In genomic region chr16:57815987-57816745, GRCh38 we compare ENCODE assay signal across 1 cellular context.
TF ChIP-seq lines count a peak whose summit lies in the region.

No MANE protein-coding gene starts in this region.

TF ChIP-seq in WTC11, 78 proteins besides CTCF, POLR2A, EP300 and RAD21 (continued from another document):
- TF ChIP-seq, protein P1, sequence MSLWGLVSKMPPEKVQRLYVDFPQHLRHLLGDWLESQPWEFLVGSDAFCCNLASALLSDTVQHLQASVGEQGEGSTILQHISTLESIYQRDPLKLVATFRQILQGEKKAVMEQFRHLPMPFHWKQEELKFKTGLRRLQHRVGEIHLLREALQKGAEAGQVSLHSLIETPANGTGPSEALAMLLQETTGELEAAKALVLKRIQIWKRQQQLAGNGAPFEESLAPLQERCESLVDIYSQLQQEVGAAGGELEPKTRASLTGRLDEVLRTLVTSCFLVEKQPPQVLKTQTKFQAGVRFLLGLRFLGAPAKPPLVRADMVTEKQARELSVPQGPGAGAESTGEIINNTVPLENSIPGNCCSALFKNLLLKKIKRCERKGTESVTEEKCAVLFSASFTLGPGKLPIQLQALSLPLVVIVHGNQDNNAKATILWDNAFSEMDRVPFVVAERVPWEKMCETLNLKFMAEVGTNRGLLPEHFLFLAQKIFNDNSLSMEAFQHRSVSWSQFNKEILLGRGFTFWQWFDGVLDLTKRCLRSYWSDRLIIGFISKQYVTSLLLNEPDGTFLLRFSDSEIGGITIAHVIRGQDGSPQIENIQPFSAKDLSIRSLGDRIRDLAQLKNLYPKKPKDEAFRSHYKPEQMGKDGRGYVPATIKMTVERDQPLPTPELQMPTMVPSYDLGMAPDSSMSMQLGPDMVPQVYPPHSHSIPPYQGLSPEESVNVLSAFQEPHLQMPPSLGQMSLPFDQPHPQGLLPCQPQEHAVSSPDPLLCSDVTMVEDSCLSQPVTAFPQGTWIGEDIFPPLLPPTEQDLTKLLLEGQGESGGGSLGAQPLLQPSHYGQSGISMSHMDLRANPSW (CRISPR knock-in tag; conservative IDR thresholded peaks at IDR 0.05; ENCODE audit: low read depth): no peak
- TF ChIP-seq, protein P2, sequence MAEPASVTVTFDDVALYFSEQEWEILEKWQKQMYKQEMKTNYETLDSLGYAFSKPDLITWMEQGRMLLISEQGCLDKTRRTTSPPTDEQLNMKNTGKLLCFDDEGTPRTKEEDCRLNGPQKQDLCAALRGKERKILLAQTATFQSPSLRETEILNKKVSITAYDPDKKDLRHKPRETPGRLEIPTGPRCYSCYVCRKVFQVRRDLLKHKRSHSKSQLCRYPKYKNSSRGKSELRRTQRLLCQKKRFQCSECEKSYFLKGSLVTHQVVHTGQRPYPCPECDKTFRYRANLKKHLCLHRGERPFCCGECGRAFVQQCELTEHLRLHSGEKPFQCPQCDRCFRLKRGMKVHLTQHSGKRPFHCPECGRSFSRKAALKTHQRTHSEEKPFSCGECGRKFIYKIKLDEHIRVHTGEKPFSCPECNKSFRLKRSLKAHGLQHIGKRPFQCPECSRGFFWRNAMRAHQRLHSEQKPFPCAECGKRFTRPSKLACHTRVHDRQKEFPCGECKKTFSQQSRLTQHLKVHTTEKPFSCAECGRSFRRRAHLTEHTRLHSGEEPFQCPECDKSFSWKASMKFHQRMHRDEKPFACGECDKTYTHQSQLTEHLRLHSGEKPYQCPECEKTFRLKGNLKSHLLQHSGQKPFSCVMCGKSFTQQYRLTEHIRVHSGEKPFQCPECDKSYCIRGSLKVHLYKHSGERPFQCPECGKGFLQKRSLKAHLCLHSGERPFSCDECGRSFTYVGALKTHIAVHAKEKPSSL (CRISPR knock-in tag; conservative IDR thresholded peaks at IDR 0.05): no peak
- TF ChIP-seq NFE2L1 (CRISPR knock-in tag; IDR thresholded peaks at IDR 0.05): no peak
- TF ChIP-seq E2F5 (CRISPR knock-in tag; IDR thresholded peaks at IDR 0.05): no peak
- no peak for TF ChIP-seq ZNF138 (CRISPR knock-in tag; conservative IDR thresholded peaks at IDR 0.05)
- TF ChIP-seq ZNF263 (CRISPR knock-in tag; IDR thresholded peaks at IDR 0.05; ENCODE audit: low read depth): no peak
- TF ChIP-seq CBFB (CRISPR knock-in tag; IDR thresholded peaks at IDR 0.05; ENCODE audit: low read depth): no peak
- TF ChIP-seq ZNF396 (CRISPR knock-in tag; IDR thresholded peaks at IDR 0.05; ENCODE audit: borderline replicate concordance): no peak
- no peak for TF ChIP-seq ZNF232 (CRISPR knock-in tag; IDR thresholded peaks at IDR 0.05)
- TF ChIP-seq ZNF121 (CRISPR knock-in tag; IDR thresholded peaks at IDR 0.05): no peak
- no peak for TF ChIP-seq TEAD1 (CRISPR knock-in tag; IDR thresholded peaks at IDR 0.05)
- no peak for TF ChIP-seq ZNF317 (CRISPR knock-in tag; IDR thresholded peaks at IDR 0.05; ENCODE audit: borderline replicate concordance, low read depth)
- no peak for TF ChIP-seq ELF4 (CRISPR knock-in tag; IDR thresholded peaks at IDR 0.05; ENCODE audit: low read depth)
